Comparison of ENCODE assay signal across 2 cellular contexts in genomic region chr16:78183437-78183836, GRCh38.
TF ChIP-seq lines count a peak whose summit lies in the region.

No MANE protein-coding gene starts in this region.

TF ChIP-seq in IMR-90, 13 proteins besides CTCF, POLR2A, EP300 and RAD21:
- no peak for TF ChIP-seq SMC3 (IDR thresholded peaks at IDR 0.05; ENCODE audit: low read depth, low read length)
- TF ChIP-seq MAFK (IDR thresholded peaks at IDR 0.05; ENCODE audit: low read depth, low read length), result no peak
- no peak for TF ChIP-seq MXI1 (IDR thresholded peaks at IDR 0.05; ENCODE audit: borderline replicate concordance, low read depth, low read length)
- no peak for TF ChIP-seq BHLHE40 (IDR thresholded peaks at IDR 0.05; ENCODE audit: low read depth, low read length)
- no peak for TF ChIP-seq ELK1 (IDR thresholded peaks at IDR 0.05; ENCODE audit: borderline replicate concordance, low read depth, low read length)
- TF ChIP-seq MAZ (IDR thresholded peaks at IDR 0.05; ENCODE audit: borderline replicate concordance, low read depth, low read length), result no peak
- no peak for TF ChIP-seq NFE2L2 (IDR thresholded peaks at IDR 0.05; ENCODE audit: low read depth, low read length)
- TF ChIP-seq RCOR1 (IDR thresholded peaks at IDR 0.05; ENCODE audit: insufficient replicate concordance, low read length), result no peak
- TF ChIP-seq RFX5 (IDR thresholded peaks at IDR 0.05; ENCODE audit: low read depth, low read length), result no peak
- no peak for TF ChIP-seq USF2 (IDR thresholded peaks at IDR 0.05; ENCODE audit: low read depth, low read length)
- TF ChIP-seq CEBPB (IDR thresholded peaks at IDR 0.05; ENCODE audit: low read depth, low read length), result no peak

TF ChIP-seq in HepG2, 621 proteins besides CTCF, POLR2A, EP300 and RAD21:
- no peak for TF ChIP-seq CSRNP1 (CRISPR knock-in tag; IDR thresholded peaks at IDR 0.05)
